ENCODE assay signal across 8 cellular contexts in the genomic region with DNA sequence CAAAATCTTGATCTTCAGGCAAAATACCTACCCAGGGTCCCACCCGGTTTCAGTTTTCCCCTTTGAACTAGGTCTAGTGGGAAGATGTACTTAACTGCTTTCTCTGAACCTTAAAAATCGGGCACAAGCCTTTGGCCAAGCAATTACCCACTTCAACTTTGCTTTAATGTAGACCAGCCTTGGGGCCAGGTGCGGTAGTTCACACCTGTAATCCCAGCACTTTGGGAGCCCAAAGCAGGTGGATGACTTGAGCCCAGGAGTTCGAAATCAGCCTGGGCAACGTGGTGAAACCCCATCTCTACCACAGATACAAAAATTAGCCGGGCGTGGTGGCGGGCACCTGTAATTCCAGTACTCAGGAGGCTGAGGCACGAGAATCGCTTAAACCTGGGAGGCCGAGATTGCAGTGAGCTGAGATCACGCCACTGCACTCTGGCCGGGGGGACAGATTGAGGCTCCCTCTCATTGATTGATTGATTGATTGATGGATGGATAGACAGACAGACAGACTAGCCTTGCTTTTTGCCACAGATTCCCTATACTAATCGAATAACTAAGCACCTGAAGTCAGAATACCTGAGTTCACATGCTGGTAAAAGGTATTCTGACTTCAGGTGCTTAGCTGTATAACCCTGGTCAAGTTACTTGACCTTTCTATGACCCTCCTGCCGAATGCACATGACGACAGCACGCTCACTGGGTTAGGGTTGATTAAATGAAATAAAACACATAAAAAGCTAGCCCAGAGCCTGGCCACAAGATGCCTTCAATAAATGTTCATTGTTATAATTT. TPM values are rescaled to one million over a fixed set of nuclear protein-coding genes. Genes with fewer than 3 reads are reported as not detected.
A peak's percentile ranks its signal among the peaks of the same experiment; 100 is the strongest.
DNase-seq lines count a peak whose midpoint lies in the region; ATAC-seq and TF ChIP-seq lines count a peak whose summit lies in the region.

No MANE protein-coding gene starts in this region.

- H3K27me3 Mint-ChIP-seq in activated naive CD4-positive, alpha-beta T cell treated with anti-CD3 and anti-CD28 coated beads, Interleukin-2, amount 10 ng/mL, durations not matched to agents 7 days and 5 days: peaks cover 9% of the 10 kb centered on the region

- no peak overlapping the region for H3K27ac Mint-ChIP-seq in activated naive CD4-positive, alpha-beta T cell treated with anti-CD3 and anti-CD28 coated beads, Interleukin-2, amount 10 ng/mL, durations not matched to agents 7 days and 5 days

- peaks cover 7% of the 10 kb centered on the region for H3K36me3 Mint-ChIP-seq in activated naive CD4-positive, alpha-beta T cell treated with anti-CD3 and anti-CD28 coated beads, Interleukin-2, amount 10 ng/mL, durations not matched to agents 7 days and 5 days

- TF ChIP-seq POLR2A in transverse colon (IDR thresholded peaks at IDR 0.05): no peak

- no peaks in the 10 kb centered on the region for H3K9me3 Mint-ChIP-seq in activated naive CD4-positive, alpha-beta T cell treated with anti-CD3 and anti-CD28 coated beads, Interleukin-2, amount 10 ng/mL, durations not matched to agents 7 days and 5 days

- H3K4me1 ChIP-seq in lung (ENCODE audit: control insufficient read depth in 2 of 2, insufficient read depth in 2 of 2, low read length in 2 of 2) (peaks cover 4 to 11% of the 10 kb centered on the region in 2 donors), transverse colon (peaks cover 24 to 54% (median 37%) of the 10 kb centered on the region in 4 donors)

- CTCF ChIA-PET in activated naive CD4-positive, alpha-beta T cell treated with anti-CD3 and anti-CD28 coated beads, Interleukin-2, amount 10 ng/mL, durations not matched to agents 7 days and 5 days (lab: Charles Lee): interaction anchor here (0.6 to 10.5 kb wide), 4 partner anchors 17 to 63 kb away, joined by 3 to 62 read pairs (median 14); no protein-coding TSS in a partner anchor

- no peak for ATAC-seq in lung (ENCODE audit: insufficient read depth, low FRiP score)

- H3K4me3 ChIP-seq in astrocyte of the spinal cord (ENCODE audit: low read depth, low read length): peak overlapping the region; percentile 79
- H3K4me3 ChIP-seq in lung: no peak overlapping the region
- peak overlapping the region in 3 of 4 donors; percentile 97 to 100 (median 98) for H3K4me3 ChIP-seq in transverse colon

- no peaks in the 10 kb centered on the region for H3K36me3 ChIP-seq in lung (ENCODE audit: control insufficient read depth in 2 of 2, insufficient read depth in 2 of 2, low read length in 2 of 2)
- no peaks in the 10 kb centered on the region for H3K36me3 ChIP-seq in transverse colon

- peaks cover 46% of the 10 kb centered on the region for H3K4me1 Mint-ChIP-seq in activated naive CD4-positive, alpha-beta T cell treated with anti-CD3 and anti-CD28 coated beads, Interleukin-2, amount 10 ng/mL, durations not matched to agents 7 days and 5 days

- H3K27me3 ChIP-seq in lung (ENCODE audit: control insufficient read depth, insufficient read depth) (no peaks in the 10 kb centered on the region), transverse colon (no peaks in the 10 kb centered on the region)

- DNase-seq in activated naive CD4-positive, alpha-beta T cell treated with anti-CD3 and anti-CD28 coated beads, Interleukin-2, amount 10 ng/mL, durations not matched to agents 7 days and 5 days: no peak
- DNase-seq in activated naive CD4-positive, alpha-beta T cell treated with Interleukin-2 at 50 U/mL for 16 hours: no peak
- DNase-seq in astrocyte of the spinal cord (ENCODE audit: low read depth, low spot score) (peak; percentile 6), lung (ENCODE audit: low spot score) (no peak), transverse colon (no peak), GF-D8 (lab: John Stamatoyannopoulos, UW) (no peak), hippocampal formation (lab: John Stamatoyannopoulos, UW) (no peak), NCI-H510A treated with DMSO at 0.1 percent for 48 hours (lab: John Stamatoyannopoulos, UW) (no peak)

- H3K27ac ChIP-seq in lung (ENCODE audit: low read depth in 1 of 2, low read length in 1 of 2): peak overlapping the region; percentile 60 to 99
- H3K27ac ChIP-seq in transverse colon: peak overlapping the region; percentile 97 to 100 (median 100)

- in situ Hi-C loops in astrocyte of the spinal cord (cut with HindIII; ENCODE audit: low sequenced_read_pairs) (no loop called here), transverse colon (cut with MboI; ENCODE audit: low pct_ligation_motif_present in 1 of 4, low pct_unique_long_range_greater_than_20kb in 1 of 4, low sequenced_read_pairs in 3 of 4) (no loop called here)

- no peak for TF ChIP-seq CTCF in astrocyte of the spinal cord (IDR thresholded peaks at IDR 0.05; ENCODE audit: low read depth, low read length)
- TF ChIP-seq CTCF in lung (IDR thresholded peaks at IDR 0.05; ENCODE audit: control extremely low read depth, extremely low read depth): no peak
- TF ChIP-seq CTCF in transverse colon (IDR thresholded peaks at IDR 0.05): no peak

- intact Hi-C loops in transverse colon (cut with DNase I; ENCODE audit: low total_unique reads): no loop called here

- 72 to 85% methylated on average over 17 of the region's 17 CpGs for WGBS in lung, 2 donors
- 71% methylated on average over 7 to 17 of the region's 17 CpGs for WGBS in transverse colon (ENCODE audit: low coverage in 1 of 2), 2 donors

- TF ChIP-seq EP300 in transverse colon (IDR thresholded peaks at IDR 0.05; ENCODE audit: low read depth): no peak

- peak overlapping the region; percentile 82 for H3K4me3 Mint-ChIP-seq in activated naive CD4-positive, alpha-beta T cell treated with anti-CD3 and anti-CD28 coated beads, Interleukin-2, amount 10 ng/mL, durations not matched to agents 7 days and 5 days

- H3K9me3 ChIP-seq in lung (ENCODE audit: control insufficient read depth in 2 of 2, insufficient read depth in 1 of 2, low read length in 1 of 2) (no peaks in the 10 kb centered on the region), transverse colon (no peaks in the 10 kb centered on the region)

RNA-seq across cellular contexts. Expression of a gene that starts 1.8 kb away (rescaled TPM):
- 10 to 100 TPM; 48.7 to 93.7 TPM for total RNA-seq in lung
- 10 to 100 TPM; 26.6 to 43.0 TPM for polyA plus RNA-seq in lung
- total RNA-seq in transverse colon: 100 to 1,000 TPM in 1 of 4 donors, 10 to 100 TPM in 3; 49.2 to 111 (median 88.6) TPM
